ENCODE assay signal across 3 cellular contexts in genomic region chr11:64664236-64664880, GRCh38. TPM values are rescaled to one million over a fixed set of nuclear protein-coding genes. Genes with fewer than 3 reads are reported as not detected.
"Had no signal": no experiment of that assay in that cellular context is flagged by ENCODE, and none has a peak within 500 bp of the region (broad histone marks: within the 10 kb centered on the region; RNA-seq: fewer than 3 reads in every experiment).

No MANE protein-coding gene starts in this region.

RNA-seq across cellular contexts. Expression of gene NRXN2, which starts 58.6 kb away (rescaled TPM):
- total RNA-seq: dermis blood vessel endothelial cell, glomerular endothelial cell, kidney epithelial cell had no signal
